In genomic region chr19:49461130-49461529, GRCh38 we compare ENCODE assay signal across 1 cellular context. TPM values are rescaled to one million over a fixed set of nuclear protein-coding genes. Genes with fewer than 3 reads are reported as not detected.
"Had no signal": no experiment of that assay in that cellular context is flagged by ENCODE, and none has a peak within 500 bp of the region (broad histone marks: within the 10 kb centered on the region; RNA-seq: fewer than 3 reads in every experiment).

No MANE protein-coding gene starts in this region.

RNA-seq across cellular contexts. Expression of gene SLC17A7, which starts 19.8 kb away (rescaled TPM):
- total RNA-seq: GM23248 had no signal
- polyA plus RNA-seq: GM23248 had no signal
